7 cellular contexts compared by ENCODE assay signal in the genomic region with DNA sequence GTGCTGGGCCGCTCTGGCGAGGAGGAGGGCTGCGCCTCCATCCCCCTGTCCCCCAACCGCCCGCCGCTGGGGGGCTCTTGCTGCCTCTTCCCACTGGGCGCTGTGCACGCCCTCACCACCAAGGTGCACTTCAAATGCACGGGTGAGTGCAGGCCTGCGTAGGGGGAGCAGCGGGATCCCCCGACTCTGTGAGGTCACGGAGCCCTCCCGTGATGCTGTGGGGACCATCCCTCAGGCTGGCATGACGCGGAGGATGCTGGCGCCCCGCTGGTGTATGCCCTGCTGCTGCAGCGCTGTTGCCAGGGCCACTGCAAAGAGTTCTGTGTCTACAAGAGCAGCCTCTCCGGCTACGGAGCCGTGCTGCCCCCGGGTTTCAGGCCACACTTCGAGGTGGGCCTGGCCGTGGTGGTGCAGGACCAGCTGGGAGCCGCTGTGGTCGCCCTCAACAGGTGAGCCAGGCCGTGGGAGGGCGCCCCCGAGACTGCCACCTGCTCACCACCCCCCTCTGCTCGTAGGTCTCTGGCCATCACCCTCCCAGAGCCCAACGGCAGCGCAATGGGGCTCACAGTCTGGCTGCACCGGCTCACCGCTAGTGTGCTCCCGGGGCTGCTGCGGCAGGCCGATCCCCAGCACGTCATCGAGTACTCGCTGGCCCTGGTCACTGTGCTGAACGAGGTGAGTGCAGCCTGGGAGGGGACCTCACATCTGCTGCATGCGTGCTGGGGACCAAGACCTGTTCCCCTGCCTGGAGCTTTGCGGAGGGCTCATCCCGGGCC. TPM values are rescaled to one million over a fixed set of nuclear protein-coding genes. Genes with fewer than 3 reads are reported as not detected.
DNase-seq lines count a peak whose midpoint lies in the region; ATAC-seq and TF ChIP-seq lines count a peak whose summit lies in the region.
"Not testable (repeated sequence)": the region's sequence is repeated elsewhere in the genome, so short reads cannot be mapped to it uniquely, and the experiment has no call there.

No MANE protein-coding gene starts in this region.

- DNase-seq in OCI-LY7 (ENCODE audit: low spot score) = peak; percentile 0
- peak; percentile 9 for DNase-seq in activated CD8-positive, alpha-beta T cell treated with anti-CD3 and anti-CD28 coated beads for 36 hours
- peak; percentile 57 for DNase-seq in activated effector memory CD4-positive, alpha-beta T cell treated with anti-CD3 and anti-CD28 coated beads, Interleukin-2, amount 50 U/mL, for 16 hours
- peak; percentile 22 for DNase-seq in endodermal cell
- DNase-seq in left ventricle myocardium inferior = peak; percentile 11
- DNase-seq in mesenteric fat pad (ENCODE audit: low spot score) = peak; percentile 72
- DNase-seq in spleen = peak; percentile 54

- H3K27me3 Mint-ChIP-seq in activated CD8-positive, alpha-beta T cell treated with anti-CD3 and anti-CD28 coated beads for 36 hours; endodermal cell (ENCODE audit: insufficient read depth): not testable (repeated sequence)

- H3K9me3 ChIP-seq in OCI-LY7 (ENCODE audit: low read length); endodermal cell (ENCODE audit: control insufficient read depth, low read length); left ventricle myocardium inferior (replicated peaks); spleen: not testable (repeated sequence)

- H3K9me2 ChIP-seq in OCI-LY7 (ENCODE audit: insufficient read depth, low read length) = not testable (repeated sequence)

- H3K4me2 ChIP-seq in OCI-LY7 (ENCODE audit: low read length) = not testable (repeated sequence)

- TF ChIP-seq CTCF in OCI-LY7 (conservative IDR thresholded peaks at IDR 0.05; ENCODE audit: low read length); activated CD8-positive, alpha-beta T cell treated with anti-CD3 and anti-CD28 coated beads for 36 hours (IDR thresholded peaks at IDR 0.05); endodermal cell (conservative IDR thresholded peaks at IDR 0.05); left ventricle myocardium inferior (IDR thresholded peaks at IDR 0.05; ENCODE audit: borderline replicate concordance); spleen (IDR thresholded peaks at IDR 0.05 in 8 of 11, conservative IDR thresholded peaks at IDR 0.05 in 3 of 11): not testable (repeated sequence)

- not testable (repeated sequence) for H4K20me1 ChIP-seq in OCI-LY7 (ENCODE audit: insufficient read depth, low read length)

- CTCF ChIA-PET in OCI-LY7 (lab: Charles Lee; ENCODE audit: unreplicated experiment); activated CD8-positive, alpha-beta T cell treated with anti-CD3 and anti-CD28 coated beads for 36 hours (lab: Charles Lee): not testable (repeated sequence)

- not testable (repeated sequence) for H3K4me3 Mint-ChIP-seq in activated CD8-positive, alpha-beta T cell treated with anti-CD3 and anti-CD28 coated beads for 36 hours; endodermal cell

- not testable (repeated sequence) for ATAC-seq in activated CD8-positive, alpha-beta T cell treated with anti-CD3 and anti-CD28 coated beads for 36 hours

- H3K9ac ChIP-seq in endodermal cell (ENCODE audit: extremely low read depth, low read length, poor library complexity, severe bottlenecking) = not testable (repeated sequence)

- intact Hi-C loops in OCI-LY7 (cut with micrococcal nuclease; ENCODE audit: unreplicated experiment); activated CD8-positive, alpha-beta T cell treated with anti-CD3 and anti-CD28 coated beads for 36 hours (cut with micrococcal nuclease); left ventricle myocardium inferior (cut with micrococcal nuclease); spleen (cut with DNase I; ENCODE audit: low total_unique reads): not testable (repeated sequence)

- WGBS in endodermal cell (ENCODE audit: insufficient coverage in 1 of 2, insufficient read length in 1 of 2), 2 experiments = 93 to 98% methylated on average over 6 to 20 of the region's 45 CpGs
- WGBS in spleen, 5 donors = 48 to 63% (median 53%) methylated on average over 3 to 32 of the region's 45 CpGs; no CpG with 5 or more reads in 1 of the 5 donors

- H3K4me3 ChIP-seq in OCI-LY7 (ENCODE audit: low read depth, low read length, poor library complexity, severe bottlenecking); endodermal cell (ENCODE audit: low read length); left ventricle myocardium inferior; spleen: not testable (repeated sequence)

- not testable (repeated sequence) for H3K36me3 ChIP-seq in OCI-LY7 (ENCODE audit: insufficient read depth, low read length); endodermal cell (ENCODE audit: control insufficient read depth, insufficient read depth, low read length); left ventricle myocardium inferior; spleen

- BruUV-seq in OCI-LY7 (replicated peaks; lab: Mats Ljungman, UMichigan) = not testable (repeated sequence)

- not testable (repeated sequence) for H3K27ac ChIP-seq in OCI-LY7 (ENCODE audit: low read depth, low read length, poor library complexity, severe bottlenecking); endodermal cell (ENCODE audit: low read depth, low read length); left ventricle myocardium inferior (replicated peaks); spleen

- POLR2A ChIA-PET in OCI-LY7 (lab: Charles Lee); activated CD8-positive, alpha-beta T cell treated with anti-CD3 and anti-CD28 coated beads for 36 hours (lab: Charles Lee): not testable (repeated sequence)

- not testable (repeated sequence) for H3K27ac Mint-ChIP-seq in activated CD8-positive, alpha-beta T cell treated with anti-CD3 and anti-CD28 coated beads for 36 hours; endodermal cell

- not testable (repeated sequence) for H3K79me2 ChIP-seq in OCI-LY7 (ENCODE audit: insufficient read depth, low read depth, low read length)

- not testable (repeated sequence) for H3K36me3 Mint-ChIP-seq in activated CD8-positive, alpha-beta T cell treated with anti-CD3 and anti-CD28 coated beads for 36 hours (ENCODE audit: low read depth); endodermal cell (ENCODE audit: low read depth)

- H3K9me3 Mint-ChIP-seq in activated CD8-positive, alpha-beta T cell treated with anti-CD3 and anti-CD28 coated beads for 36 hours; endodermal cell: not testable (repeated sequence)

- H3K4me1 ChIP-seq in OCI-LY7 (ENCODE audit: insufficient read depth, low read length, poor library complexity, severe bottlenecking); endodermal cell (ENCODE audit: control insufficient read depth, insufficient read depth, low read length); left ventricle myocardium inferior; spleen: not testable (repeated sequence)

- not testable (repeated sequence) for H3K27me3 ChIP-seq in endodermal cell (ENCODE audit: control insufficient read depth, insufficient read depth, low read length, poor library complexity, severe bottlenecking); left ventricle myocardium inferior (ENCODE audit: low read depth); spleen (replicated peaks in 1 of 7)

- not testable (repeated sequence) for TF ChIP-seq POLR2A in spleen (IDR thresholded peaks at IDR 0.05)

- not testable (repeated sequence) for H2AFZ ChIP-seq in OCI-LY7 (ENCODE audit: low read length)

- H3K4me1 Mint-ChIP-seq in activated CD8-positive, alpha-beta T cell treated with anti-CD3 and anti-CD28 coated beads for 36 hours (ENCODE audit: low read depth); endodermal cell: not testable (repeated sequence)

RNA-seq across cellular contexts. Expression of a gene that starts 9.7 kb away (rescaled TPM):
- total RNA-seq in OCI-LY7 (2014; rRNA removed; shearing (Covaris generic)) = 1.0 and 2.0 TPM in 2 replicates
- total RNA-seq in OCI-LY7 (2022) = 14.4 and 17.8 TPM in 2 replicates
- 1 to 10 TPM; 4.4 to 5.7 TPM for total RNA-seq in activated CD8-positive, alpha-beta T cell treated with anti-CD3 and anti-CD28 coated beads for 36 hours
- total RNA-seq in endodermal cell = 10 to 100 TPM in 1 of 2 donors, 1 to 10 TPM in 1; 9.7 to 10.7 TPM
- 6.7 TPM for polyA plus RNA-seq in endodermal cell (2013, experiment 1 of 2)
- 5.8 TPM for polyA plus RNA-seq in endodermal cell (2013, experiment 2 of 2)
- 3.2 TPM for total RNA-seq in left ventricle myocardium inferior
- total RNA-seq in mesenteric fat pad = 7.8 TPM
- 10 to 100 TPM in 2 of 7 donors, 1 to 10 TPM in 5; 4.6 to 11.7 (median 7.1) TPM for total RNA-seq in spleen
- polyA plus RNA-seq in spleen = 10 to 100 TPM; 17.4 to 21.4 (median 18.1) TPM

Comparison
In these comparisons a context has a peak if more than half of its experiments do, and no peak if none do; other contexts are left out.
1. DNase-seq: peak in every context shown above with its lines; median percentile 72 in mesenteric fat pad; 57 in activated effector memory CD4-positive, alpha-beta T cell treated with anti-CD3 and anti-CD28 coated beads, Interleukin-2, amount 50 U/mL, for 16 hours; 54 in spleen; 22 in endodermal cell; 11 in left ventricle myocardium inferior; 9 in activated CD8-positive, alpha-beta T cell treated with anti-CD3 and anti-CD28 coated beads for 36 hours; 0 in OCI-LY7.